In the genomic region with DNA sequence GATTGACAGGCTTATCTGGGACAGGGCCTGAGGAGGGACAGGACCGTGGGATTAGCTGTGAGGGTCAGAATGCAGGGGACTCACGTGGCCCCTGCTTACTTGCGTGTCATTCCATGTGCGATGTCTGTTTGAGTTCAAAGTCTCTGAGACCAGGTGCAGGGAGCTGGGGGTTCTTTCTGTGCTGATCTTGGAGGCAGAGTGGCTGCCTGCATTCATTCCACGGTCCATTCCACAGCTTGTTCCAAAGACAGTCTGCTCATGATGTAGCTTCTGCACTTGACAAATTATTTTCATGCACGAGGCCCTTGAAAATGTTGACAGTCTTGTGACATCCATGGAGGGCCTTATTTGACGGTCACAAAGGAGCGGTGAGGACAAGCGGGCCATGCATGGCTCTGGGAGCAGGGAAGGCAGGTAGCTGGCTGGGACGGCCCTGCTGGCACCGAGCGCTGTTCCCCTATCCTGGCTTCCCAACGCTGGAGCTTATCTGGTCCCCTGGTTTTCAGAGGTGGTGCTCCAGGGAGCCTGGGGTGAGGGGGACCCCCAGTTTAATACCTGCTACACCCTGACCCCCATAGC, we compare ENCODE assay signal across 1 cellular context.
TF ChIP-seq lines count a peak whose summit lies in the region.

No MANE protein-coding gene starts in this region.

TF ChIP-seq in HepG2, 621 proteins besides CTCF, POLR2A, EP300 and RAD21 (continued from another document and continues in another):
- peak; percentile 83; the same call in 1 of the 2 replicates for TF ChIP-seq AFF4 (CRISPR knock-in tag; IDR thresholded peaks at IDR 0.05)
- 0 out of 2 replicates have a peak, but pooled peaks have one; percentile 64 for TF ChIP-seq ZNF431 (CRISPR knock-in tag; IDR thresholded peaks at IDR 0.05; ENCODE audit: borderline replicate concordance, low read depth)
- no peak for TF ChIP-seq ELF4 (CRISPR knock-in tag; IDR thresholded peaks at IDR 0.05; ENCODE audit: borderline replicate concordance)
- TF ChIP-seq ZNF260 (CRISPR knock-in tag; IDR thresholded peaks at IDR 0.05; ENCODE audit: borderline replicate concordance, low read depth): no peak
- TF ChIP-seq FOXA1 (IDR thresholded peaks at IDR 0.05): no peak
- TF ChIP-seq FOXA1 (CRISPR knock-in tag; IDR thresholded peaks at IDR 0.05): peak; percentile 76
- TF ChIP-seq ZNF224 (CRISPR knock-in tag; IDR thresholded peaks at IDR 0.05): 0 out of 2 replicates have a peak, but pooled peaks have one; percentile 50
- no peak; the same call in 1 of the 2 replicates for TF ChIP-seq JUNB (CRISPR knock-in tag; IDR thresholded peaks at IDR 0.05; ENCODE audit: borderline replicate concordance)
- TF ChIP-seq ZBTB21 (CRISPR knock-in tag; IDR thresholded peaks at IDR 0.05): peak; percentile 42; the same call in 1 of the 2 replicates
- peak; percentile 100 for TF ChIP-seq ARNTL (CRISPR knock-in tag; IDR thresholded peaks at IDR 0.05)
- peak; percentile 56; the same call in 1 of the 2 replicates for TF ChIP-seq ZMYM3 (CRISPR knock-in tag; IDR thresholded peaks at IDR 0.05)
- TF ChIP-seq, protein P1, sequence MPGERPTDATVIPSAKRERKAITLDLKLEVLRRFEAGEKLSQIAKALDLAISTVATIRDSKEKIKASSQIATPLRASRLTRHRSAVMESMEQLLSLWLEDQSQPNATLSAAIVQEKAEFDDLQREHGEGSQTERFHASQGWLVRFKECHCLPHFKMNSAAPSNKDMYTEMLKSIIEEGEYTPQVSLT (CRISPR knock-in tag; IDR thresholded peaks at IDR 0.05; ENCODE audit: borderline replicate concordance, low read depth): 0 out of 2 replicates have a peak, but pooled peaks have one; percentile 9
- 0 out of 2 replicates have a peak, but pooled peaks have one; percentile 41 for TF ChIP-seq ZNF605 (CRISPR knock-in tag; IDR thresholded peaks at IDR 0.05)
- TF ChIP-seq ZNF318 (CRISPR knock-in tag; IDR thresholded peaks at IDR 0.05): peak; percentile 93
- peak; percentile 76 for TF ChIP-seq SP5 (CRISPR knock-in tag; IDR thresholded peaks at IDR 0.05; ENCODE audit: borderline replicate concordance, low read depth)
- TF ChIP-seq TAF15 (IDR thresholded peaks at IDR 0.05; ENCODE audit: low read depth, low read length, poor library complexity, severe bottlenecking): no peak
- TF ChIP-seq BHLHE40 (IDR thresholded peaks at IDR 0.05; ENCODE audit: low read length): peak; percentile 96
- TF ChIP-seq ZNF230 (CRISPR knock-in tag; IDR thresholded peaks at IDR 0.05): 0 out of 2 replicates have a peak, but pooled peaks have one; percentile 84
- TF ChIP-seq GMEB2 (CRISPR knock-in tag; IDR thresholded peaks at IDR 0.05; ENCODE audit: low read depth): no peak
- peak; percentile 84 for TF ChIP-seq ZMYM4 (CRISPR knock-in tag; IDR thresholded peaks at IDR 0.05)
- TF ChIP-seq RXRB (CRISPR knock-in tag; IDR thresholded peaks at IDR 0.05; ENCODE audit: borderline replicate concordance): peak; percentile 93
- peak; percentile 72; the same call in 1 of the 2 replicates for TF ChIP-seq FOXJ3 (CRISPR knock-in tag; IDR thresholded peaks at IDR 0.05; ENCODE audit: borderline replicate concordance)
- TF ChIP-seq ARID5B (CRISPR knock-in tag; IDR thresholded peaks at IDR 0.05): peak; percentile 93
- TF ChIP-seq NONO (IDR thresholded peaks at IDR 0.05): no peak
- TF ChIP-seq NONO (CRISPR knock-in tag; conservative IDR thresholded peaks at IDR 0.05): peak; percentile 23; the same call in 1 of the 2 replicates
- peak; percentile 93 for TF ChIP-seq PHF21A (CRISPR knock-in tag; IDR thresholded peaks at IDR 0.05)
- no peak for TF ChIP-seq PTBP1 (IDR thresholded peaks at IDR 0.05; ENCODE audit: low read depth, low read length, poor library complexity, severe bottlenecking)
- TF ChIP-seq ZNF24 (IDR thresholded peaks at IDR 0.05): peak; percentile 51; the same call in 1 of the 2 replicates
- peak; percentile 59 for TF ChIP-seq CREB1 (IDR thresholded peaks at IDR 0.05)
- no peak for TF ChIP-seq CREB1 (CRISPR knock-in tag; IDR thresholded peaks at IDR 0.05)
- TF ChIP-seq ATF1 (CRISPR knock-in tag; IDR thresholded peaks at IDR 0.05): no peak
- peak; percentile 81 for TF ChIP-seq ETV5 (CRISPR knock-in tag; IDR thresholded peaks at IDR 0.05; ENCODE audit: borderline replicate concordance)
- TF ChIP-seq ZNF510 (CRISPR knock-in tag; IDR thresholded peaks at IDR 0.05; ENCODE audit: low read depth): peak; percentile 92
- TF ChIP-seq MIXL1 (CRISPR knock-in tag; IDR thresholded peaks at IDR 0.05): peak; percentile 81
- peak; percentile 67; the same call in 1 of the 2 replicates for TF ChIP-seq ESRRA (CRISPR knock-in tag; IDR thresholded peaks at IDR 0.05; ENCODE audit: low read depth)
- TF ChIP-seq IRF2 (CRISPR knock-in tag; IDR thresholded peaks at IDR 0.05): peak; percentile 90
- peak; percentile 55; the same call in 1 of the 2 replicates for TF ChIP-seq SIX1 (CRISPR knock-in tag; IDR thresholded peaks at IDR 0.05; ENCODE audit: borderline replicate concordance)
- TF ChIP-seq ZNF451 (CRISPR knock-in tag; IDR thresholded peaks at IDR 0.05): peak; percentile 84
- TF ChIP-seq NFRKB (IDR thresholded peaks at IDR 0.05): no peak
- TF ChIP-seq SRSF4 (IDR thresholded peaks at IDR 0.05; ENCODE audit: low read depth, low read length, poor library complexity, severe bottlenecking): no peak
- peak; percentile 35; the same call in 1 of the 2 replicates for TF ChIP-seq HHEX (CRISPR knock-in tag; IDR thresholded peaks at IDR 0.05)
- no peak for TF ChIP-seq TGIF2 (CRISPR knock-in tag; IDR thresholded peaks at IDR 0.05)
- TF ChIP-seq SMC3 (IDR thresholded peaks at IDR 0.05; ENCODE audit: low read length): peak; percentile 22; the same call in 1 of the 2 replicates
- 0 out of 2 replicates have a peak, but pooled peaks have one; percentile 28 for TF ChIP-seq ZNF7 (CRISPR knock-in tag; IDR thresholded peaks at IDR 0.05)
- TF ChIP-seq ZNF234 (CRISPR knock-in tag; conservative IDR thresholded peaks at IDR 0.05): no peak
- no peak for TF ChIP-seq AGO2 (optimal IDR thresholded peaks at IDR 0.05; ENCODE audit: low read depth, low read length)
- peak; percentile 91 for TF ChIP-seq ZNF552 (CRISPR knock-in tag; IDR thresholded peaks at IDR 0.05; ENCODE audit: borderline replicate concordance)
- TF ChIP-seq ZKSCAN1 (IDR thresholded peaks at IDR 0.05; ENCODE audit: low read length): no peak
